22 cellular contexts compared by ENCODE assay signal in genomic region chr3:52810923-52811322, GRCh38. TPM values are rescaled to one million over a fixed set of nuclear protein-coding genes. Genes with fewer than 3 reads are reported as not detected.
A peak's percentile ranks its signal among the peaks of the same experiment; 100 is the strongest.
DNase-seq lines count a peak whose midpoint lies in the region; ATAC-seq, FAIRE-seq and TF ChIP-seq lines count a peak whose summit lies in the region.
"Had no signal": no experiment of that assay in that cellular context is flagged by ENCODE, and none has a peak within 500 bp of the region (broad histone marks: within the 10 kb centered on the region; RNA-seq: fewer than 3 reads in every experiment).

No MANE protein-coding gene starts in this region.

- no peak overlapping the region for H4K91ac ChIP-seq in neuronal stem cell (ENCODE audit: low read depth, low read length, poor library complexity)

- H3K79me2 ChIP-seq in HepG2 (ENCODE audit: insufficient read depth, low read length): no peaks in the 10 kb centered on the region

- no peaks in the 10 kb centered on the region for H3K36me3 Mint-ChIP-seq in glutamatergic neuron (ENCODE audit: unreplicated experiment)
- H3K36me3 Mint-ChIP-seq: CD8-positive, alpha-beta T cell had no signal

- H3K4me1 ChIP-seq in BLaER1 treated with 17β-estradiol and CSF1 and Interleukin-3, amounts not matched to agents 10 nM and 100 nM: peaks cover 12 to 100% (median 99%) of the 10 kb centered on the region in 10 experiments
- H3K4me1 ChIP-seq in HepG2 (ENCODE audit: insufficient read depth, low read length) (peaks cover 61% of the 10 kb centered on the region), neuronal stem cell (ENCODE audit: control insufficient read depth in 2 of 2, insufficient read depth in 1 of 2, low read depth in 1 of 2, low read length in 2 of 2) (no peaks in the 10 kb centered on the region), colonic mucosa (no peaks in the 10 kb centered on the region)
- H3K4me1 ChIP-seq: BE2C had no signal

- CTCF ChIA-PET in HepG2 (lab: Yijun Ruan, JAX; ENCODE audit: low intra/inter-chr PET ratio, low total read pairs) (no interaction called here), HEK293T (lab: Yijun Ruan, JAX) (interaction anchor here (1.2 to 2.8 kb wide), 2 partner anchors 10 to 12 kb away, joined by 3 to 12 read pairs; no protein-coding TSS in a partner anchor)

- H3K14ac ChIP-seq in neuronal stem cell (ENCODE audit: low read length): no peak overlapping the region

- H3K18ac ChIP-seq in neuronal stem cell (ENCODE audit: low read length): peak overlapping the region; percentile 32

- no peaks in the 10 kb centered on the region for H3K27me3 ChIP-seq in BLaER1 treated with 17β-estradiol and CSF1 and Interleukin-3, amounts not matched to agents 10 nM and 100 nM
- H3K27me3 ChIP-seq in HepG2 (ENCODE audit: control insufficient read depth in 1 of 2, insufficient read depth in 2 of 2, low read length in 2 of 2) (no peaks in the 10 kb centered on the region), neuronal stem cell (ENCODE audit: control insufficient read depth in 3 of 3, insufficient read depth in 3 of 3, low read depth in 1 of 3, low read length in 3 of 3) (peaks cover 0 to 3% (median 0%) of the 10 kb centered on the region in 3 experiments), colonic mucosa (no peaks in the 10 kb centered on the region)
- H3K27me3 ChIP-seq: BE2C had no signal

- WGBS in HepG2 (ENCODE audit: low lambda C conversion rate): 64% methylated on average over 11 of the region's 11 CpGs
- no CpG with 5 or more reads among the region's 11 CpGs for WGBS in neuronal stem cell (ENCODE audit: extremely low coverage in 2 of 2, insufficient read length in 2 of 2, insufficient replicate concordance in 1 of 2), 2 donors

- no peaks in the 10 kb centered on the region for H3K4me1 Mint-ChIP-seq in glutamatergic neuron (ENCODE audit: low read depth, unreplicated experiment)
- H3K4me1 Mint-ChIP-seq: H9 had no signal

- no peak overlapping the region for H3K23ac ChIP-seq in neuronal stem cell (ENCODE audit: low read depth, low read length, poor library complexity)

- no peaks in the 10 kb centered on the region; a peak in 2 of 22 replicates for H3K9me3 ChIP-seq in BLaER1 treated with 17β-estradiol and CSF1 and Interleukin-3, amounts not matched to agents 10 nM and 100 nM (replicated peaks in 1 of 11)
- H3K9me3 ChIP-seq in KOPT-K1 (ENCODE audit: insufficient read depth, low read length, poor library complexity, severe bottlenecking) (no peaks in the 10 kb centered on the region), HepG2 (ENCODE audit: low read length) (no peaks in the 10 kb centered on the region), neuronal stem cell (replicated peaks in 1 of 2; ENCODE audit: control insufficient read depth in 2 of 2, insufficient read depth in 1 of 2, low read depth in 1 of 2, low read length in 2 of 2) (peaks cover 0 to 5% of the 10 kb centered on the region in 2 donors), colonic mucosa (no peaks in the 10 kb centered on the region)
- H3K9me3 ChIP-seq: BE2C had no signal

- peak overlapping the region in 8 of 11 experiments; percentile 76 to 97 (median 95); a peak in 16 of 22 replicates for H3K27ac ChIP-seq in BLaER1 treated with 17β-estradiol and CSF1 and Interleukin-3, amounts not matched to agents 10 nM and 100 nM
- H3K27ac ChIP-seq in KOPT-K1 (ENCODE audit: low read depth, low read length, poor library complexity, severe bottlenecking) (peak overlapping the region; percentile 58), HepG2 (ENCODE audit: extremely low read length, insufficient read depth, low read length) (no peak overlapping the region), neuronal stem cell (replicated peaks; ENCODE audit: low read length) (no peak overlapping the region), colonic mucosa (no peak overlapping the region)
- H3K27ac ChIP-seq: HL-60 had no signal

- peaks cover 0 to 7% (median 0%) of the 10 kb centered on the region in 11 experiments; a peak in 2 of 22 replicates for H3K36me3 ChIP-seq in BLaER1 treated with 17β-estradiol and CSF1 and Interleukin-3, amounts not matched to agents 10 nM and 100 nM
- H3K36me3 ChIP-seq in KOPT-K1 (ENCODE audit: insufficient read depth, low read length) (no peaks in the 10 kb centered on the region), HepG2 (replicated peaks in 1 of 2; ENCODE audit: control insufficient read depth in 1 of 2, insufficient read depth in 2 of 2, low read length in 2 of 2) (peaks cover 3 to 4% of the 10 kb centered on the region in 2 experiments; a peak in 2 of 5 replicates), neuronal stem cell (replicated peaks in 1 of 2; ENCODE audit: control insufficient read depth in 2 of 2, insufficient read depth in 2 of 2, low read length in 2 of 2) (no peaks in the 10 kb centered on the region), colonic mucosa (no peaks in the 10 kb centered on the region)
- H3K36me3 ChIP-seq: BE2C had no signal

- H4K8ac ChIP-seq in neuronal stem cell (ENCODE audit: low read depth, low read length): no peak overlapping the region

- no peak overlapping the region for H3K4me3 Mint-ChIP-seq in glutamatergic neuron (ENCODE audit: unreplicated experiment)
- H3K4me3 Mint-ChIP-seq: CD8-positive, alpha-beta T cell; H9 had no signal

- intact Hi-C loops in HepG2 (cut with micrococcal nuclease; ENCODE audit: unreplicated experiment) (no loop called here), colonic mucosa (cut with DNase I) (no loop called here)

- H2BK15ac ChIP-seq in neuronal stem cell (ENCODE audit: low read length): no peak overlapping the region

- no peak overlapping the region for H3K4ac ChIP-seq in neuronal stem cell (ENCODE audit: low read length)

- peak overlapping the region in 6 of 11 experiments; percentile 67 to 82 (median 80); a peak in 11 of 22 replicates for H3K9ac ChIP-seq in BLaER1 treated with 17β-estradiol and CSF1 and Interleukin-3, amounts not matched to agents 10 nM and 100 nM
- H3K9ac ChIP-seq in HepG2 (ENCODE audit: insufficient read depth, low read depth, low read length): no peak overlapping the region
- no peak overlapping the region for H3K9ac ChIP-seq in neuronal stem cell (ENCODE audit: low read depth, low read length, poor library complexity)
- no peak overlapping the region for H3K9ac ChIP-seq in colonic mucosa (ENCODE audit: low read depth in 2 of 2, low read length in 2 of 2)

- no peaks in the 10 kb centered on the region for H3K27me3 Mint-ChIP-seq in glutamatergic neuron (ENCODE audit: unreplicated experiment)

- H3K79me1 ChIP-seq in neuronal stem cell (ENCODE audit: low read depth, low read length): no peaks in the 10 kb centered on the region

- no peak overlapping the region for H2AK5ac ChIP-seq in neuronal stem cell (ENCODE audit: low read depth, low read length)

- TF ChIP-seq CTCF in HepG2 (CRISPR knock-in tag; IDR thresholded peaks at IDR 0.05) (no peak), glutamatergic neuron (IDR thresholded peaks at IDR 0.05; ENCODE audit: partially characterized antibody, unreplicated experiment) (no peak), colonic mucosa (IDR thresholded peaks at IDR 0.05) (no peak)

- POLR2A ChIA-PET in HepG2 (lab: Yijun Ruan, JAX): interaction anchor here (1.2 to 4.4 kb wide), 9 partner anchors 12 to 106 kb away, joined by 3 to 18 read pairs (median 7); partner anchors contain the start of genes GLT8D1, ITIH3, NEK4 and SPCS1
- POLR2A ChIA-PET in HEK293T (lab: Yijun Ruan, JAX): no interaction called here

- FAIRE-seq in HepG2 (lab: Jason Lieb, UNC): no peak
- FAIRE-seq: A204.1, GM12878, GM19239, H1, K562 had no signal

- H2BK12ac ChIP-seq in neuronal stem cell (ENCODE audit: low read length): no peak overlapping the region

- H2BK120ac ChIP-seq in neuronal stem cell (ENCODE audit: low read depth, low read length): no peak overlapping the region

- H2BK5ac ChIP-seq in neuronal stem cell (ENCODE audit: low read length): no peak overlapping the region

- DNase-seq in HepG2 (ENCODE audit: low spot score) (no peak), neuronal stem cell (ENCODE audit: low spot score) (no peak), glutamatergic neuron (no peak), HEK293T (ENCODE audit: extremely low spot score) (no peak), colonic mucosa (no peak)
- DNase-seq: ACHN; BE2C; Calu3; CD8-positive, alpha-beta T cell; DMS79 treated with DMSO at 0.1 percent for 48 hours; H9; IMR-90 had no signal

- peak; percentile 8 for ATAC-seq in HepG2
- no peak for ATAC-seq in HG02623 (IDR thresholded peaks at IDR 0.05; ENCODE audit: unreplicated experiment)
- ATAC-seq: CD8-positive, alpha-beta T cell; GM12878; K562 had no signal

- H3K27ac Mint-ChIP-seq in glutamatergic neuron (ENCODE audit: unreplicated experiment): no peak overlapping the region
- H3K27ac Mint-ChIP-seq: CD8-positive, alpha-beta T cell had no signal

- H4K20me1 ChIP-seq in BLaER1 treated with 17β-estradiol and CSF1 and Interleukin-3, amounts not matched to agents 10 nM and 100 nM: no peaks in the 10 kb centered on the region
- H4K20me1 ChIP-seq in HepG2 (ENCODE audit: insufficient read depth, low read length): no peaks in the 10 kb centered on the region

- no peak overlapping the region for H2AFZ ChIP-seq in HepG2 (ENCODE audit: low read length)
- H2AFZ ChIP-seq in neuronal stem cell (ENCODE audit: low read length): no peak overlapping the region

- TF ChIP-seq RAD21 in HepG2 (CRISPR knock-in tag; IDR thresholded peaks at IDR 0.05): no peak

- BruUV-seq in HepG2 (replicated peaks; lab: Mats Ljungman, UMichigan): no TSS peak

- no peak for TF ChIP-seq POLR2A in HepG2 (IDR thresholded peaks at IDR 0.05; ENCODE audit: insufficient read depth in 1 of 2, low read depth in 2 of 2, low read length in 2 of 2)

- in situ Hi-C loops in HepG2 (cut with HindIII; ENCODE audit: extremely low pct_ligation_motif_present, low pct_unique_long_range_greater_than_20kb): no loop called here

- no peak overlapping the region for H3K4me3 ChIP-seq in BLaER1 treated with 17β-estradiol and CSF1 and Interleukin-3, amounts not matched to agents 10 nM and 100 nM
- H3K4me3 ChIP-seq in HepG2 (replicated peaks in 1 of 3; ENCODE audit: insufficient read depth in 1 of 3, low read depth in 2 of 3, low read length in 3 of 3) (no peak overlapping the region), neuronal stem cell (ENCODE audit: low read length in 2 of 2) (no peak overlapping the region), colonic mucosa (no peak overlapping the region)
- H3K4me3 ChIP-seq: GM12878, K562 had no signal

- peak overlapping the region in 8 of 11 experiments; percentile 75 to 91 (median 85); a peak in 16 of 22 replicates for H3K4me2 ChIP-seq in BLaER1 treated with 17β-estradiol and CSF1 and Interleukin-3, amounts not matched to agents 10 nM and 100 nM
- H3K4me2 ChIP-seq in HepG2 (ENCODE audit: low read depth, low read length): peak overlapping the region; percentile 51; the same call in 1 of the 2 replicates
- H3K4me2 ChIP-seq in neuronal stem cell (ENCODE audit: insufficient read depth, low read length, poor library complexity, severe bottlenecking): no peak overlapping the region

- peaks cover 1% of the 10 kb centered on the region for H3K9me3 Mint-ChIP-seq in glutamatergic neuron (ENCODE audit: unreplicated experiment)
- H3K9me3 Mint-ChIP-seq: CD8-positive, alpha-beta T cell; H9 had no signal

- TF ChIP-seq EP300 in HepG2 (IDR thresholded peaks at IDR 0.05; ENCODE audit: low read depth in 2 of 2, low read length in 2 of 2): no peak
- TF ChIP-seq EP300 in HepG2 (CRISPR knock-in tag; IDR thresholded peaks at IDR 0.05; ENCODE audit: borderline replicate concordance): no peak

RNA-seq across cellular contexts. Expression of gene ITIH3, which starts 16.3 kb away (rescaled TPM):
- 38.9 and 105 TPM in 2 replicates for total RNA-seq in HepG2 (2016; rRNA removed; fragmentation: Illumina TruSeq; extraction: Trizol)
- total RNA-seq in HepG2 (2016; cell fraction: cytosol; rRNA removed; fragmentation: Illumina TruSeq; extraction: Trizol; ENCODE audit: low read depth): 10.8 and 12.0 TPM in 2 replicates
- total RNA-seq in HepG2 (2016; cell fraction: insoluble cytoplasmic fraction; rRNA removed; fragmentation: Illumina TruSeq; extraction: Trizol): 37.6 and 103 TPM in 2 replicates
- total RNA-seq in HepG2 (2016; cell fraction: membrane; rRNA removed; fragmentation: Illumina TruSeq; extraction: Trizol): 14.7 and 16.8 TPM in 2 replicates
- 132 and 140 TPM in 2 replicates for total RNA-seq in HepG2 (2016; cell fraction: nucleus; rRNA removed; fragmentation: Illumina TruSeq; extraction: Trizol)
- 632 and 1,233 TPM in 2 replicates for polyA plus RNA-seq in HepG2 (2011; rRNA removed)
- polyA plus RNA-seq in HepG2 (2011; cell fraction: cytosol; rRNA removed): 347 and 666 TPM in 2 replicates
- 3,464 and 4,379 TPM in 2 replicates for polyA plus RNA-seq in HepG2 (2011; cell fraction: nucleus; rRNA removed)
- 718 and 962 TPM in 2 replicates for polyA plus RNA-seq in HepG2 (2012)
- polyA plus RNA-seq in HepG2 (2016; cell fraction: cytosol; fragmentation: Illumina TruSeq; extraction: Trizol; ENCODE audit: low read depth): 7.0 and 7.3 TPM in 2 replicates
- 31.3 and 36.2 TPM in 2 replicates for polyA plus RNA-seq in HepG2 (2016; cell fraction: insoluble cytoplasmic fraction; fragmentation: Illumina TruSeq; extraction: Trizol; ENCODE audit: low read depth)
- 10.3 TPM in 2 replicates for polyA plus RNA-seq in HepG2 (2016; cell fraction: membrane; fragmentation: Illumina TruSeq; extraction: Trizol; ENCODE audit: low read depth)
- polyA plus RNA-seq in HepG2 (2016; cell fraction: nucleus; fragmentation: Illumina TruSeq; extraction: Trizol; ENCODE audit: insufficient read depth, low read depth): 273 and 284 TPM in 2 replicates
- 0.26 and 415 TPM in 2 replicates for polyA minus RNA-seq in HepG2 (2011; rRNA and poly(A)+ RNA removed; ENCODE audit: low replicate concordance)
- 134 and 348 TPM in 2 replicates for polyA minus RNA-seq in HepG2 (2011; cell fraction: cytosol; rRNA and poly(A)+ RNA removed)
- polyA minus RNA-seq in HepG2 (2011; cell fraction: nucleus; rRNA and poly(A)+ RNA removed): 662 and 1,024 TPM in 2 replicates
- 0.07 TPM for polyA plus RNA-seq in neuronal stem cell (2013, experiment 1 of 2)
- 0.08 TPM for polyA plus RNA-seq in neuronal stem cell (2013, experiment 2 of 2)
- total RNA-seq in glutamatergic neuron (ENCODE audit: unreplicated experiment): not detected
- under 1 TPM; 0.32 to 0.82 TPM for total RNA-seq in colonic mucosa
- total RNA-seq: Calu3; CD8-positive, alpha-beta T cell; H1; H9 had no signal
- polyA plus RNA-seq: H1, K562 had no signal

RNA-seq across cellular contexts. Expression of gene ITIH4, which starts 19.5 kb away (rescaled TPM):
- total RNA-seq in HepG2 (2016; rRNA removed; fragmentation: Illumina TruSeq; extraction: Trizol) (1.5 and 5.3 TPM in 2 replicates), glutamatergic neuron (ENCODE audit: unreplicated experiment) (8.0 TPM), colonic mucosa (1 to 10 TPM; 2.1 to 7.3 TPM)
- 1.1 and 1.6 TPM in 2 replicates for total RNA-seq in HepG2 (2016; cell fraction: cytosol; rRNA removed; fragmentation: Illumina TruSeq; extraction: Trizol; ENCODE audit: low read depth)
- 2.2 and 6.6 TPM in 2 replicates for total RNA-seq in HepG2 (2016; cell fraction: insoluble cytoplasmic fraction; rRNA removed; fragmentation: Illumina TruSeq; extraction: Trizol)
- total RNA-seq in HepG2 (2016; cell fraction: membrane; rRNA removed; fragmentation: Illumina TruSeq; extraction: Trizol): 1.0 and 2.3 TPM in 2 replicates
- total RNA-seq in HepG2 (2016; cell fraction: nucleus; rRNA removed; fragmentation: Illumina TruSeq; extraction: Trizol): 6.0 and 8.7 TPM in 2 replicates
- polyA plus RNA-seq in HepG2 (2011; rRNA removed): 2.7 and 3.7 TPM in 2 replicates
- polyA plus RNA-seq in HepG2 (2011; cell fraction: cytosol; rRNA removed): 1.1 and 1.6 TPM in 2 replicates
- polyA plus RNA-seq in HepG2 (2011; cell fraction: nucleus; rRNA removed): 6.7 and 7.2 TPM in 2 replicates
- polyA plus RNA-seq in HepG2 (2012): 0.95 TPM in 1 of 2 replicates, not detected in the other
- polyA plus RNA-seq in HepG2 (2016; cell fraction: cytosol; fragmentation: Illumina TruSeq; extraction: Trizol; ENCODE audit: low read depth): 0.76 and 1.1 TPM in 2 replicates
- 1.3 and 1.6 TPM in 2 replicates for polyA plus RNA-seq in HepG2 (2016; cell fraction: insoluble cytoplasmic fraction; fragmentation: Illumina TruSeq; extraction: Trizol; ENCODE audit: low read depth)
- polyA plus RNA-seq in HepG2 (2016; cell fraction: membrane; fragmentation: Illumina TruSeq; extraction: Trizol; ENCODE audit: low read depth): 1.2 and 1.4 TPM in 2 replicates
- polyA plus RNA-seq in HepG2 (2016; cell fraction: nucleus; fragmentation: Illumina TruSeq; extraction: Trizol; ENCODE audit: insufficient read depth, low read depth): 10.2 and 12.6 TPM in 2 replicates
- 1.8 and 2.5 TPM in 2 replicates for polyA minus RNA-seq in HepG2 (2011; rRNA and poly(A)+ RNA removed; ENCODE audit: low replicate concordance)
- polyA minus RNA-seq in HepG2 (2011; cell fraction: cytosol; rRNA and poly(A)+ RNA removed): 0.59 and 0.97 TPM in 2 replicates
- polyA minus RNA-seq in HepG2 (2011; cell fraction: nucleus; rRNA and poly(A)+ RNA removed): 0.64 and 2.5 TPM in 2 replicates
- polyA plus RNA-seq in neuronal stem cell (2013, experiment 1 of 2): 1.4 TPM
- polyA plus RNA-seq in neuronal stem cell (2013, experiment 2 of 2): 1.7 TPM
- total RNA-seq: HT1080 had no signal

RNA-seq across cellular contexts. Expression of gene MUSTN1, which starts 23.9 kb away (rescaled TPM):
- total RNA-seq in HepG2 (2016; rRNA removed; fragmentation: Illumina TruSeq; extraction: Trizol) (1.3 and 1.4 TPM in 2 replicates), glutamatergic neuron (ENCODE audit: unreplicated experiment) (3.5 TPM), colonic mucosa (1 to 10 TPM; 1.5 to 3.2 TPM)
- total RNA-seq in HepG2 (2016; cell fraction: cytosol; rRNA removed; fragmentation: Illumina TruSeq; extraction: Trizol; ENCODE audit: low read depth): 1.1 TPM in 1 of 2 replicates, not detected in the other
- 1.8 and 2.0 TPM in 2 replicates for total RNA-seq in HepG2 (2016; cell fraction: insoluble cytoplasmic fraction; rRNA removed; fragmentation: Illumina TruSeq; extraction: Trizol)
- 0.62 and 1.3 TPM in 2 replicates for total RNA-seq in HepG2 (2016; cell fraction: membrane; rRNA removed; fragmentation: Illumina TruSeq; extraction: Trizol)
- 1.5 and 1.8 TPM in 2 replicates for total RNA-seq in HepG2 (2016; cell fraction: nucleus; rRNA removed; fragmentation: Illumina TruSeq; extraction: Trizol)
- polyA plus RNA-seq in HepG2 (2011; rRNA removed): 0.60 and 0.84 TPM in 2 replicates
- 0.46 and 0.76 TPM in 2 replicates for polyA plus RNA-seq in HepG2 (2011; cell fraction: cytosol; rRNA removed)
- 8.5 TPM in 2 replicates for polyA plus RNA-seq in HepG2 (2011; cell fraction: nucleus; rRNA removed)
- 0.59 and 1.6 TPM in 2 replicates for polyA plus RNA-seq in HepG2 (2012)
- polyA plus RNA-seq in HepG2 (2016; cell fraction: cytosol; fragmentation: Illumina TruSeq; extraction: Trizol; ENCODE audit: low read depth): 0.95 and 1.2 TPM in 2 replicates
- polyA plus RNA-seq in HepG2 (2016; cell fraction: insoluble cytoplasmic fraction; fragmentation: Illumina TruSeq; extraction: Trizol; ENCODE audit: low read depth): 1.7 and 2.2 TPM in 2 replicates
- polyA plus RNA-seq in HepG2 (2016; cell fraction: membrane; fragmentation: Illumina TruSeq; extraction: Trizol; ENCODE audit: low read depth): 0.33 and 0.93 TPM in 2 replicates
- polyA plus RNA-seq in HepG2 (2016; cell fraction: nucleus; fragmentation: Illumina TruSeq; extraction: Trizol; ENCODE audit: insufficient read depth, low read depth): 4.6 and 6.7 TPM in 2 replicates
- 0.54 TPM in 1 of 2 replicates, not detected in the other for polyA minus RNA-seq in HepG2 (2011; rRNA and poly(A)+ RNA removed; ENCODE audit: low replicate concordance)
- polyA minus RNA-seq in HepG2 (2011; cell fraction: cytosol; rRNA and poly(A)+ RNA removed): not detected in 2 replicates
- polyA minus RNA-seq in HepG2 (2011; cell fraction: nucleus; rRNA and poly(A)+ RNA removed): not detected in 2 replicates
- polyA plus RNA-seq in neuronal stem cell (2013, experiment 1 of 2): 10.7 TPM
- 10.5 TPM for polyA plus RNA-seq in neuronal stem cell (2013, experiment 2 of 2)
- total RNA-seq: HT1080, IMR-90 had no signal
- polyA plus RNA-seq: IMR-90 had no signal

RNA-seq across cellular contexts. Expression of gene ITIH1, which starts 33.5 kb away (rescaled TPM):
- total RNA-seq in HepG2 (2016; rRNA removed; fragmentation: Illumina TruSeq; extraction: Trizol) (9.8 and 12.3 TPM in 2 replicates), glutamatergic neuron (ENCODE audit: unreplicated experiment) (not detected), colonic mucosa (under 1 TPM in 1 of 2 donors, not detected in 1; 0.91 TPM)
- total RNA-seq in HepG2 (2016; cell fraction: cytosol; rRNA removed; fragmentation: Illumina TruSeq; extraction: Trizol; ENCODE audit: low read depth): 7.6 and 10.0 TPM in 2 replicates
- 7.8 and 12.6 TPM in 2 replicates for total RNA-seq in HepG2 (2016; cell fraction: insoluble cytoplasmic fraction; rRNA removed; fragmentation: Illumina TruSeq; extraction: Trizol)
- total RNA-seq in HepG2 (2016; cell fraction: membrane; rRNA removed; fragmentation: Illumina TruSeq; extraction: Trizol): 10.1 and 13.2 TPM in 2 replicates
- 10.1 and 14.4 TPM in 2 replicates for total RNA-seq in HepG2 (2016; cell fraction: nucleus; rRNA removed; fragmentation: Illumina TruSeq; extraction: Trizol)
- polyA plus RNA-seq in HepG2 (2011; rRNA removed): 19.6 and 46.5 TPM in 2 replicates
- 19.0 and 27.6 TPM in 2 replicates for polyA plus RNA-seq in HepG2 (2011; cell fraction: cytosol; rRNA removed)
- 84.4 and 124 TPM in 2 replicates for polyA plus RNA-seq in HepG2 (2011; cell fraction: nucleus; rRNA removed)
- 39.9 and 42.6 TPM in 2 replicates for polyA plus RNA-seq in HepG2 (2012)
- polyA plus RNA-seq in HepG2 (2016; cell fraction: cytosol; fragmentation: Illumina TruSeq; extraction: Trizol; ENCODE audit: low read depth): 8.5 and 8.8 TPM in 2 replicates
- polyA plus RNA-seq in HepG2 (2016; cell fraction: insoluble cytoplasmic fraction; fragmentation: Illumina TruSeq; extraction: Trizol; ENCODE audit: low read depth): 9.1 and 10.1 TPM in 2 replicates
- 8.5 and 11.6 TPM in 2 replicates for polyA plus RNA-seq in HepG2 (2016; cell fraction: membrane; fragmentation: Illumina TruSeq; extraction: Trizol; ENCODE audit: low read depth)
- polyA plus RNA-seq in HepG2 (2016; cell fraction: nucleus; fragmentation: Illumina TruSeq; extraction: Trizol; ENCODE audit: insufficient read depth, low read depth): 21.9 and 26.1 TPM in 2 replicates
- polyA minus RNA-seq in HepG2 (2011; rRNA and poly(A)+ RNA removed; ENCODE audit: low replicate concordance): 17.9 TPM in 1 of 2 replicates, not detected in the other
- polyA minus RNA-seq in HepG2 (2011; cell fraction: cytosol; rRNA and poly(A)+ RNA removed): 5.0 and 10.8 TPM in 2 replicates
- 9.7 and 16.8 TPM in 2 replicates for polyA minus RNA-seq in HepG2 (2011; cell fraction: nucleus; rRNA and poly(A)+ RNA removed)
- not detected for polyA plus RNA-seq in neuronal stem cell (2013, experiment 1 of 2)
- not detected for polyA plus RNA-seq in neuronal stem cell (2013, experiment 2 of 2)
- total RNA-seq: CD8-positive, alpha-beta T cell; H1; H9; HT1080; IMR-90 had no signal
- polyA plus RNA-seq: H1, IMR-90, K562 had no signal

RNA-seq across cellular contexts. Expression of gene NEK4, which starts 40.2 kb away (rescaled TPM):
- total RNA-seq in HepG2 (2016; rRNA removed; fragmentation: Illumina TruSeq; extraction: Trizol) (38.0 and 38.5 TPM in 2 replicates), glutamatergic neuron (ENCODE audit: unreplicated experiment) (28.5 TPM), colonic mucosa (10 to 100 TPM; 21.2 to 29.1 TPM)
- total RNA-seq in HepG2 (2016; cell fraction: cytosol; rRNA removed; fragmentation: Illumina TruSeq; extraction: Trizol; ENCODE audit: low read depth): 18.0 and 19.7 TPM in 2 replicates
- total RNA-seq in HepG2 (2016; cell fraction: insoluble cytoplasmic fraction; rRNA removed; fragmentation: Illumina TruSeq; extraction: Trizol): 34.9 and 36.4 TPM in 2 replicates
- total RNA-seq in HepG2 (2016; cell fraction: membrane; rRNA removed; fragmentation: Illumina TruSeq; extraction: Trizol): 51.1 and 53.4 TPM in 2 replicates
- total RNA-seq in HepG2 (2016; cell fraction: nucleus; rRNA removed; fragmentation: Illumina TruSeq; extraction: Trizol): 26.1 and 33.6 TPM in 2 replicates
- polyA plus RNA-seq in HepG2 (2011; rRNA removed): 16.5 and 16.7 TPM in 2 replicates
- 8.4 and 11.3 TPM in 2 replicates for polyA plus RNA-seq in HepG2 (2011; cell fraction: cytosol; rRNA removed)
- polyA plus RNA-seq in HepG2 (2011; cell fraction: nucleus; rRNA removed): 13.6 and 17.2 TPM in 2 replicates
- polyA plus RNA-seq in HepG2 (2012): 13.3 and 14.9 TPM in 2 replicates
- polyA plus RNA-seq in HepG2 (2016; cell fraction: cytosol; fragmentation: Illumina TruSeq; extraction: Trizol; ENCODE audit: low read depth): 8.7 and 9.1 TPM in 2 replicates
- 27.2 and 31.1 TPM in 2 replicates for polyA plus RNA-seq in HepG2 (2016; cell fraction: insoluble cytoplasmic fraction; fragmentation: Illumina TruSeq; extraction: Trizol; ENCODE audit: low read depth)
- polyA plus RNA-seq in HepG2 (2016; cell fraction: membrane; fragmentation: Illumina TruSeq; extraction: Trizol; ENCODE audit: low read depth): 22.7 and 22.9 TPM in 2 replicates
- 31.4 and 31.8 TPM in 2 replicates for polyA plus RNA-seq in HepG2 (2016; cell fraction: nucleus; fragmentation: Illumina TruSeq; extraction: Trizol; ENCODE audit: insufficient read depth, low read depth)
- 8.2 and 15.1 TPM in 2 replicates for polyA minus RNA-seq in HepG2 (2011; rRNA and poly(A)+ RNA removed; ENCODE audit: low replicate concordance)
- 12.0 and 14.8 TPM in 2 replicates for polyA minus RNA-seq in HepG2 (2011; cell fraction: cytosol; rRNA and poly(A)+ RNA removed)
- 31.7 and 49.4 TPM in 2 replicates for polyA minus RNA-seq in HepG2 (2011; cell fraction: nucleus; rRNA and poly(A)+ RNA removed)
- 15.7 TPM for polyA plus RNA-seq in neuronal stem cell (2013, experiment 1 of 2)
- 16.7 TPM for polyA plus RNA-seq in neuronal stem cell (2013, experiment 2 of 2)

Comparison
In these comparisons a context has a peak if more than half of its experiments do, and no peak if none do; other contexts are left out.
1. H3K27ac ChIP-seq: peak in BLaER1 treated with 17β-estradiol and CSF1 and Interleukin-3, amounts not matched to agents 10 nM and 100 nM (8 of 11) and KOPT-K1 (single experiment); none in HepG2 (single experiment), neuronal stem cell (single experiment) and colonic mucosa (single experiment).
2. H3K9ac ChIP-seq: peak in BLaER1 treated with 17β-estradiol and CSF1 and Interleukin-3, amounts not matched to agents 10 nM and 100 nM (6 of 11); none in HepG2 (single experiment), neuronal stem cell (single experiment) and colonic mucosa (0 of 2).
3. RNA of gene ITIH3, which starts 16.3 kb away (total RNA-seq): 10.8 to 140 TPM in HepG2; 0.32 to 0.82 TPM in colonic mucosa and not detected in glutamatergic neuron (single experiment); every median in the first group is over 4 times any median in the second.